ENCODE assay signal across 30 cellular contexts in genomic region chr2:196681510-196681909, GRCh38.
"Had no signal": no experiment of that assay in that cellular context is flagged by ENCODE, and none has a peak within 500 bp of the region (broad histone marks: within the 10 kb centered on the region; RNA-seq: fewer than 3 reads in every experiment).

No MANE protein-coding gene starts in this region.

- H3K9me3 ChIP-seq: adrenal gland, body of pancreas, Peyer's patch had no signal

- ATAC-seq: activated CD4-positive, CD25-positive, alpha-beta regulatory T cell treated with anti-CD3 and anti-CD28 coated beads, Interleukin-2, amount 50 U/mL, for 24 hours; activated naive CD4-positive, alpha-beta T cell treated with anti-CD3 and anti-CD28 coated beads, Interleukin-2, amount 50 U/mL, for 72 hours; activated T-cell treated with anti-CD3 and anti-CD28 coated beads, Interleukin-2, amount 50 U/mL, for 4 hours; body of pancreas; PC-3 had no signal

- H3K4me3 ChIP-seq: adrenal gland, body of pancreas, breast epithelium, coronary artery, MG63, Peyer's patch, SK-N-MC had no signal

- H3K4me1 ChIP-seq: adrenal gland, body of pancreas, breast epithelium, Peyer's patch had no signal

- H3K27me3 ChIP-seq: adrenal gland, body of pancreas, breast epithelium, MG63, Peyer's patch had no signal

- H3K36me3 ChIP-seq: adrenal gland, breast epithelium, Peyer's patch had no signal

- DNase-seq: activated CD4-positive, alpha-beta memory T cell treated with anti-CD3 and anti-CD28 coated beads for 36 hours; activated CD4-positive, alpha-beta T cell treated with anti-CD3 and anti-CD28 coated beads for 4 hours; activated CD4-positive, alpha-beta T cell treated with anti-CD3 and anti-CD28 coated beads, Interleukin-2, amount 50 U/mL, for 1 hour; activated CD8-positive, alpha-beta memory T cell treated with anti-CD3 and anti-CD28 coated beads, Interleukin-2, amount 50 U/mL, for 4 hours; activated gamma-delta T cell treated with Interleukin-2 at 50 U/mL for 16 hours; activated naive CD4-positive, alpha-beta T cell treated with anti-CD3 and anti-CD28 coated beads for 36 hours; activated T-cell treated with anti-CD3 and anti-CD28 coated beads for 4 hours; activated T-cell treated with anti-CD3 and anti-CD28 coated beads, Interleukin-2, amount 50 U/mL, for 4 hours; adrenal gland; body of pancreas; Karpas-422; MG63; NCI-H1048; NCI-H1105 treated with DMSO at 0.1 percent for 48 hours; NCI-H1436; NCI-H1694; NCI-H1930; NCI-H2081 treated with DMSO at 0.1 percent for 48 hours; NCI-H226; NCI-H446 treated with DMSO at 0.1 percent for 48 hours; NCI-H524; NCI-H69; PC-3; Peyer's patch; Right ventricle myocardium superior had no signal

- H3K27ac ChIP-seq: adrenal gland, body of pancreas, breast epithelium, coronary artery, Peyer's patch, SK-N-MC had no signal
